ENCODE assay signal across 29 cellular contexts in genomic region chr2:99875627-99876026, GRCh38.
"Had no signal": no experiment of that assay in that cellular context is flagged by ENCODE, and none has a peak within 500 bp of the region (broad histone marks: within the 10 kb centered on the region; RNA-seq: fewer than 3 reads in every experiment).

No MANE protein-coding gene starts in this region.

- H3K27me3 ChIP-seq: dorsolateral prefrontal cortex, gastrocnemius medialis, neural progenitor cell, ovary, spleen, thyroid gland, vagina had no signal

- H2AFZ ChIP-seq: neural progenitor cell had no signal

- H3K36me3 ChIP-seq: gastrocnemius medialis, lower lobe of right lung, neural progenitor cell, ovary, thyroid gland, vagina had no signal

- H3K4me3 ChIP-seq: dorsolateral prefrontal cortex, gastrocnemius medialis, lower lobe of right lung, neural progenitor cell, ovary, psoas muscle, skin epidermis, spleen, thyroid gland, vagina had no signal

- H3K4me1 ChIP-seq: gastrocnemius medialis, lower lobe of right lung, neural progenitor cell, psoas muscle had no signal

- H3K9ac ChIP-seq: neural progenitor cell had no signal

- DNase-seq: dorsolateral prefrontal cortex; effector CD4-positive, alpha-beta T cell; foreskin fibroblast; gastrocnemius medialis; hypothalamus; immature natural killer cell; islet precursor cell; kidney glomerular epithelial cell; left colon; left ventricle myocardium superior; lower lobe of right lung; nucleus accumbens; ovary; posterior cingulate gyrus; psoas muscle; right cardiac atrium; stimulated activated CD4-positive, alpha-beta T cell treated with anti-CD3 and anti-CD28 coated beads, Interleukin-4, amount 100 ng/mL, for 4 hours; stimulated activated naive CD4-positive, alpha-beta T cell; stimulated activated naive CD8-positive, alpha-beta T cell treated with anti-CD3 and anti-CD28 coated beads, Interleukin-15, amount 100 ng/mL, for 72 hours; thyroid gland; trophoblast cell had no signal

- ATAC-seq: esophagus mucosa; gastrocnemius medialis; left colon; left ventricle myocardium superior; lower lobe of right lung; natural killer cell treated with Interleukin-12 subunit alpha and Interleukin-12 subunit beta and Interleukin-15 and Interleukin-18, amount 100 ng/mL, for 72 hours; psoas muscle; right cardiac atrium; stimulated activated naive CD8-positive, alpha-beta T cell treated with anti-CD3 and anti-CD28 coated beads, Interleukin-15, amount 100 ng/mL, for 72 hours had no signal

- FAIRE-seq: colon had no signal

- H3K27ac ChIP-seq: dorsolateral prefrontal cortex, epithelial cell of prostate, gastrocnemius medialis, lower lobe of right lung, neural progenitor cell, ovary, psoas muscle, skin epidermis, spleen, thyroid gland, vagina had no signal

- H3K9me3 ChIP-seq: gastrocnemius medialis, lower lobe of right lung, ovary, psoas muscle, spleen, thyroid gland, vagina had no signal

- H3K4me2 ChIP-seq: neural progenitor cell had no signal
